8 cellular contexts compared by ENCODE assay signal in the genomic region with DNA sequence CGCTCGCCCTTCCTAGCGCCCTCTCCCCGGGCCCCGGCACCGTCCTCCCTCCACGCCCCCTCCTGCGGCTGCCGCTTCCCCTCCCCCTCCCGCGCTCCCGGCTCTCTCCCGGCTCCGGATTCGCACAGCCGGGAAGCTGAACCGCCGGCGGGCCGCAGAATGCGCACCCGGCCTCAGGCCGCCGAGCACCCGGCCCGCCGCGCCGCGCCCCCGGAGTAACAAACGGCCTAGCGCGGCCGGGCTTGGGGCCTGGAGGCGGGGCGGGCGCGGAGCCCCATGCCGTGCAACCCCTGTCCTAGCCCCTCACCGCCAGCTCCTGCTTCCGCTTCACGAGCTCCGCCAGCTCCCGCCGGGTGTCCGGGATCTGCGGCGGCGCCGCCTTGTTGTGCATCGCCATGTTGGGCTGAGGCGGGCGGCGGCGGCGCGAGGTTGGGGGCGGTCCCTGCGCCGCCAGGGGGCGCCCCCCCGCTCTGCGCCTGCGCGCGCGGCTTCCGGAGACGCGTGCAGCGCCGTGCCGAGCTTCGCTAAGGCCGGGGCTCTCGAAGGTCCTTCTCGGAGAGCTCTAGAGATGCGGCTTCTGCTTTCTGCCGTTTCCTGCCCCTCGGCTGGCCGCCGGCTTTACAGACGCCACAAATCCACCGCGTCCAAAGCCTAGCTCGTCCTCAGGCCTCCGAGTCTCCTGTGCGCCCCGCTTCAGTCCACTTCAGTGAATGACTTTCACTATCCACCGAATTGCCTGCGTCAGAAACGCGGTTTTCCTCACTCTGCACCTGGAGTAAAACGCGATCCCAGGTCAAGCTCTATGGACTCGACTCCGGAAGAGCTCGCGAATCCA. TPM values are rescaled to one million over a fixed set of nuclear protein-coding genes. Genes with fewer than 3 reads are reported as not detected.
DNase-seq lines count a peak whose midpoint lies in the region; ATAC-seq, FAIRE-seq and TF ChIP-seq lines count a peak whose summit lies in the region.

A gene (minus strand): TSS at position 417 of the 835 bp plus-strand sequence. CDS start 20 bp downstream, at position 397.

- H3K9me3 ChIP-seq in keratinocyte (ENCODE audit: control insufficient read depth, low read depth, low read length) = no peaks in the 10 kb centered on the region

- H2AFZ ChIP-seq in keratinocyte (ENCODE audit: control insufficient read depth, low read length) = peak within 1 kb of the TSS; percentile 97

- H3K27ac ChIP-seq in keratinocyte (ENCODE audit: control insufficient read depth, insufficient read depth, low read length) = peak within 1 kb of the TSS; percentile 87

- peaks cover 4 to 7% of the 10 kb centered on the region in 2 experiments for H3K36me3 ChIP-seq in keratinocyte (ENCODE audit: control insufficient read depth in 2 of 2, extremely low read depth in 1 of 2, insufficient read depth in 2 of 2, low read length in 2 of 2)

- no peak for FAIRE-seq in keratinocyte (lab: Jason Lieb, UNC)

- in situ Hi-C loops in ACHN (cut with HindIII; ENCODE audit: low pct_ligation_motif_present, low pct_unique_long_range_greater_than_20kb, low sequenced_read_pairs) = no loop called here

- TF ChIP-seq CTCF in keratinocyte (optimal IDR thresholded peaks at IDR 0.05 in 1 of 3, IDR thresholded peaks at IDR 0.05 in 1 of 3, conservative IDR thresholded peaks at IDR 0.05 in 1 of 3; ENCODE audit: extremely low read depth in 1 of 3, insufficient read depth in 2 of 3, low read length in 3 of 3) = peak; percentile 46 to 65 (median 53)

- H3K4me3 ChIP-seq in keratinocyte (ENCODE audit: control insufficient read depth in 2 of 3, extremely low read depth in 1 of 3, insufficient read depth in 2 of 3, low read depth in 1 of 3, low read length in 3 of 3) = peak within 1 kb of the TSS; percentile 68 to 89 (median 87)

- peak within 1 kb of the TSS; percentile 94 for H3K4me2 ChIP-seq in keratinocyte (ENCODE audit: control insufficient read depth, extremely low read depth, insufficient read depth, low read depth, low read length)

- no peaks in the 10 kb centered on the region for H4K20me1 ChIP-seq in keratinocyte (ENCODE audit: control insufficient read depth, extremely low read depth, insufficient read depth, low read length)

- dilution Hi-C loops in keratinocyte (cut with MboI; ENCODE audit: extremely low pct_ligation_motif_present, low sequenced_read_pairs) = no loop called here

- peak; percentile 89 for TF ChIP-seq POLR2A in GM18526 (IDR thresholded peaks at IDR 0.05; ENCODE audit: extremely low read depth, insufficient read length)

- ATAC-seq in HG03066 (IDR thresholded peaks at IDR 0.05; ENCODE audit: low read depth, unreplicated experiment) = peak; percentile 87

- DNase-seq in ACHN (peak; percentile 82), NCI-H2196 (lab: John Stamatoyannopoulos, UW; ENCODE audit: unreplicated experiment) (peak; percentile 84), keratinocyte (ENCODE audit: low read depth, low spot score) (no peak)
- peak; percentile 65 for DNase-seq in activated CD4-positive, CD25-positive, alpha-beta regulatory T cell treated with anti-CD3 and anti-CD28 coated beads, Interleukin-2, amount 50 U/mL, for 16 hours (ENCODE audit: low read depth, low spot score)
- peak; percentile 81 for DNase-seq in central memory CD4-positive, alpha-beta T cell
- peak; percentile 74 to 80 for DNase-seq in stimulated activated CD4-positive, alpha-beta T cell treated with anti-CD3 and anti-CD28 coated beads, Interleukin-15, amount 100 ng/mL, for 1 hour (ENCODE audit: low read depth in 1 of 2, low spot score in 1 of 2)

- H3K27me3 ChIP-seq in keratinocyte (ENCODE audit: control insufficient read depth, extremely low read depth, insufficient read depth, low read length) = no peaks in the 10 kb centered on the region

- no peaks in the 10 kb centered on the region for H3K9me1 ChIP-seq in keratinocyte (ENCODE audit: control insufficient read depth, extremely low read depth, insufficient read depth, low read length)

- peak within 1 kb of the TSS; percentile 89 for H3K9ac ChIP-seq in keratinocyte (ENCODE audit: control insufficient read depth, extremely low read depth, insufficient read depth, low read length)

- H3K79me2 ChIP-seq in keratinocyte (ENCODE audit: control insufficient read depth, insufficient read depth, low read length) = peaks cover 25% of the 10 kb centered on the region

- H3K4me1 ChIP-seq in keratinocyte (ENCODE audit: control insufficient read depth, extremely low read depth, insufficient read depth, low read length) = peaks cover 13% of the 10 kb centered on the region

RNA-seq across cellular contexts. Expression of the gene that starts here (rescaled TPM):
- polyA plus RNA-seq in keratinocyte = 38.9 to 51.9 TPM (median 49.3 TPM) in 3 replicates
- 134 TPM for polyA plus RNA-seq in keratinocyte (2011; ENCODE audit: low read depth)
- polyA plus RNA-seq in keratinocyte (2011; cell fraction: cytosol; rRNA removed) = 44.0 and 69.9 TPM in 2 replicates
- polyA plus RNA-seq in keratinocyte (2011; cell fraction: nucleus; rRNA removed) = 38.9 and 49.7 TPM in 2 replicates
- polyA plus RNA-seq in keratinocyte (2012; ENCODE audit: low replicate concordance) = 40.6 and 65.0 TPM in 2 replicates
- 6.8 to 22.2 TPM (median 15.4 TPM) in 3 replicates for polyA minus RNA-seq in keratinocyte
- polyA minus RNA-seq in keratinocyte (2011; cell fraction: cytosol; rRNA and poly(A)+ RNA removed) = 25.9 TPM
- polyA minus RNA-seq in keratinocyte (2011; cell fraction: nucleus; rRNA and poly(A)+ RNA removed) = 12.2 and 14.7 TPM in 2 replicates
